22 cellular contexts compared by ENCODE assay signal in the genomic region with DNA sequence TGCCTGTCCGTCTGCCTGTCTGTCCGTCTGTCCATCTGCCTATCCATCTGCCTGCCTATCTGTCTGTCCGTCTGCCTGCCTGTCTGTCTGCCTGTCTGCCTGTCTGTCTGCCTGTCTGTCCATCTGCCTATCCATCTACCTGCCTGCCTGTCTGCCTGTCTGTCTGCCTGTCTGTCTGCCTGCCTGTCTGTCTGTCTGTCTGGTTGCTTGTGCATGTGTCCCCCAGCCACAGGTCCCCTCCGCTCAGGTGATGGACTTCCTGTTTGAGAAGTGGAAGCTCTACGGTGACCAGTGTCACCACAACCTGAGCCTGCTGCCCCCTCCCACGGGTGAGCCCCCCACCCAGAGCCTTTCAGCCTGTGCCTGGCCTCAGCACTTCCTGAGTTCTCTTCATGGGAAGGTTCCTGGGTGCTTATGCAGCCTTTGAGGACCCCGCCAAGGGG. TPM values are rescaled to one million over a fixed set of nuclear protein-coding genes. Genes with fewer than 3 reads are reported as not detected.
"Had no signal": no experiment of that assay in that cellular context is flagged by ENCODE, and none has a peak within 500 bp of the region (broad histone marks: within the 10 kb centered on the region; RNA-seq: fewer than 3 reads in every experiment).

No MANE protein-coding gene starts in this region.

- H3K27ac ChIP-seq: dorsolateral prefrontal cortex, esophagus squamous epithelium, gastroesophageal sphincter, left lung, lower lobe of right lung, right atrium auricular region, suprapubic skin, thyroid gland, uterus had no signal

- H3K27ac Mint-ChIP-seq: immature natural killer cell, type B pancreatic cell had no signal

- H3K9me3 Mint-ChIP-seq: natural killer cell treated with Interleukin-12 subunit alpha and Interleukin-12 subunit beta and Interleukin-15 and Interleukin-18, amount 100 ng/mL, for 72 hours; type B pancreatic cell had no signal

- ATAC-seq: gastroesophageal sphincter; left lung; lower lobe of right lung; natural killer cell treated with Interleukin-12 subunit alpha and Interleukin-12 subunit beta and Interleukin-15 and Interleukin-18, amount 100 ng/mL, for 72 hours; stimulated activated naive CD8-positive, alpha-beta T cell treated with anti-CD3 and anti-CD28 coated beads, Interleukin-15, Interleukin-2, amounts not matched to agents 100 U/mL and 50 U/mL, for 24 hours had no signal

- DNase-seq: cortex of kidney; dorsolateral prefrontal cortex; effector CD8-positive, alpha-beta T cell; esophagus squamous epithelium; foreskin fibroblast; immature natural killer cell; left lung; lower lobe of right lung; mesenchymal stem cell; midbrain; small intestine; stimulated activated CD4-positive, alpha-beta T cell treated with anti-CD3 and anti-CD28 coated beads, Interleukin-12 subunit alpha, Interleukin-12 subunit beta, amount 100 ng/mL, for 4 hours; stimulated activated naive CD8-positive, alpha-beta T cell treated with anti-CD3 and anti-CD28 coated beads, Interleukin-15, Interleukin-2, amounts not matched to agents 100 U/mL and 50 U/mL, for 24 hours; thyroid gland; uterus had no signal

- H3K36me3 ChIP-seq: esophagus squamous epithelium, gastroesophageal sphincter, left lung, lower lobe of right lung, right atrium auricular region, suprapubic skin, thyroid gland, uterus had no signal

- H3K4me1 Mint-ChIP-seq: immature natural killer cell had no signal

- H3K4me3 ChIP-seq: dorsolateral prefrontal cortex, esophagus squamous epithelium, gastroesophageal sphincter, left lung, lower lobe of right lung, right atrium auricular region, suprapubic skin, thyroid gland, uterus had no signal

- H3K9me3 ChIP-seq: esophagus squamous epithelium, gastroesophageal sphincter, left lung, lower lobe of right lung, right atrium auricular region, suprapubic skin, thyroid gland, uterus had no signal

- H3K36me3 Mint-ChIP-seq: immature natural killer cell; natural killer cell treated with Interleukin-12 subunit alpha and Interleukin-12 subunit beta and Interleukin-15 and Interleukin-18, amount 100 ng/mL, for 72 hours; type B pancreatic cell had no signal

- H3K4me3 Mint-ChIP-seq: immature natural killer cell; natural killer cell treated with Interleukin-12 subunit alpha and Interleukin-12 subunit beta and Interleukin-15 and Interleukin-18, amount 100 ng/mL, for 72 hours; type B pancreatic cell had no signal

RNA-seq across cellular contexts. Expression of a gene that starts 5.6 kb away (rescaled TPM):
- total RNA-seq: cerebellum; esophagus squamous epithelium; lower lobe of right lung; natural killer cell treated with Interleukin-12 subunit alpha and Interleukin-12 subunit beta and Interleukin-15 and Interleukin-18, amount 100 ng/mL, for 72 hours; right atrium auricular region; thyroid gland; uterus had no signal

RNA-seq across cellular contexts. Expression of a gene that starts 25.3 kb away (rescaled TPM):
- total RNA-seq: cerebellum; esophagus squamous epithelium; gastroesophageal sphincter; left lung; lower lobe of right lung; natural killer cell treated with Interleukin-12 subunit alpha and Interleukin-12 subunit beta and Interleukin-15 and Interleukin-18, amount 100 ng/mL, for 72 hours; osteoblast; right atrium auricular region; thyroid gland had no signal
